ENCODE assay signal across 8 cellular contexts in genomic region chr3:33798113-33798417, GRCh38. TPM values are rescaled to one million over a fixed set of nuclear protein-coding genes. Genes with fewer than 3 reads are reported as not detected.
DNase-seq lines count a peak whose midpoint lies in the region; ATAC-seq lines count a peak whose summit lies in the region.

No MANE protein-coding gene starts in this region.

- H3K27ac Mint-ChIP-seq in activated T-helper 17 cell treated with anti-CD3 and anti-CD28 coated beads, Interleukin-2, amount 50 U/mL, for 72 hours: peak overlapping the region; percentile 95

- peak overlapping the region; percentile 98 for H3K4me3 Mint-ChIP-seq in activated T-cell treated with anti-CD3 and anti-CD28 coated beads, Interleukin-2, amount 50 U/mL, for 4 hours
- H3K4me3 Mint-ChIP-seq in activated T-helper 17 cell treated with anti-CD3 and anti-CD28 coated beads, Interleukin-2, amount 50 U/mL, for 72 hours: peak overlapping the region; percentile 95

- DNase-seq in activated T-cell treated with anti-CD3 and anti-CD28 coated beads, Interleukin-2, amount 50 U/mL, for 4 hours: no peak
- DNase-seq in activated T-cell treated with anti-CD3 and anti-CD28 coated beads, Interleukin-2, amount 50 U/mL, for 48 hours: no peak
- DNase-seq in RPMI8226 (no peak), NCI-H1105 treated with DMSO at 0.1 percent for 48 hours (lab: John Stamatoyannopoulos, UW) (no peak)

- ATAC-seq in activated T-cell treated with anti-CD3 and anti-CD28 coated beads, Interleukin-2, amount 50 U/mL, for 4 hours: peak; percentile 63 to 67
- peak; percentile 21 for ATAC-seq in HG03060 (IDR thresholded peaks at IDR 0.05; ENCODE audit: low read depth, unreplicated experiment)
- peak; percentile 61 for ATAC-seq in activated T-helper 17 cell treated with anti-CD3 and anti-CD28 coated beads, Interleukin-2, amount 50 U/mL, for 72 hours (replicated peaks)

- H3K4me1 Mint-ChIP-seq in activated T-cell treated with anti-CD3 and anti-CD28 coated beads, Interleukin-2, amount 50 U/mL, for 4 hours (ENCODE audit: low read depth): peaks cover 43% of the 10 kb centered on the region
- H3K4me1 Mint-ChIP-seq in activated T-helper 17 cell treated with anti-CD3 and anti-CD28 coated beads, Interleukin-2, amount 50 U/mL, for 72 hours: peaks cover 23% of the 10 kb centered on the region

- peak overlapping the region; percentile 100 for H3K4me3 ChIP-seq in iPS-18c (ENCODE audit: insufficient read depth, low read depth, low read length)
- peak overlapping the region; percentile 86 to 98 (median 97) for H3K4me3 ChIP-seq in subcutaneous abdominal adipose tissue (ENCODE audit: low read depth in 1 of 5, low read length in 5 of 5)

- H3K36me3 ChIP-seq in subcutaneous abdominal adipose tissue (ENCODE audit: control insufficient read depth in 5 of 5, insufficient read depth in 5 of 5, low read length in 5 of 5): peaks cover 0 to 4% (median 2%) of the 10 kb centered on the region in 5 donors

- peak overlapping the region; percentile 98 for H3K27ac ChIP-seq in subcutaneous abdominal adipose tissue (ENCODE audit: low read depth, low read length)

- H3K4me1 ChIP-seq in subcutaneous abdominal adipose tissue (ENCODE audit: control insufficient read depth in 5 of 5, insufficient read depth in 5 of 5, low read length in 5 of 5): peaks cover 0 to 40% (median 37%) of the 10 kb centered on the region in 5 donors

- peak overlapping the region; percentile 87 to 97 (median 91) for H3K9ac ChIP-seq in subcutaneous abdominal adipose tissue (ENCODE audit: low read length in 5 of 5)

- no peaks in the 10 kb centered on the region for H3K9me3 ChIP-seq in iPS-18c (ENCODE audit: control insufficient read depth, insufficient read depth, low read length)
- H3K9me3 ChIP-seq in subcutaneous abdominal adipose tissue (ENCODE audit: control insufficient read depth in 5 of 5, low read length in 5 of 5): no peaks in the 10 kb centered on the region

- H3K27me3 ChIP-seq in subcutaneous abdominal adipose tissue (ENCODE audit: control insufficient read depth in 5 of 5, insufficient read depth in 4 of 5, low read length in 5 of 5): no peaks in the 10 kb centered on the region

- H3K36me3 Mint-ChIP-seq in activated T-cell treated with anti-CD3 and anti-CD28 coated beads, Interleukin-2, amount 50 U/mL, for 4 hours (ENCODE audit: insufficient read depth): peaks cover 5% of the 10 kb centered on the region
- H3K36me3 Mint-ChIP-seq in activated T-helper 17 cell treated with anti-CD3 and anti-CD28 coated beads, Interleukin-2, amount 50 U/mL, for 72 hours (ENCODE audit: low read depth): peaks cover 38% of the 10 kb centered on the region

- no peaks in the 10 kb centered on the region for H3K9me3 Mint-ChIP-seq in activated T-cell treated with anti-CD3 and anti-CD28 coated beads, Interleukin-2, amount 50 U/mL, for 4 hours
- no peaks in the 10 kb centered on the region for H3K9me3 Mint-ChIP-seq in activated T-helper 17 cell treated with anti-CD3 and anti-CD28 coated beads, Interleukin-2, amount 50 U/mL, for 72 hours

- H3K27me3 Mint-ChIP-seq in activated T-cell treated with anti-CD3 and anti-CD28 coated beads, Interleukin-2, amount 50 U/mL, for 4 hours (ENCODE audit: low read depth): no peaks in the 10 kb centered on the region
- no peaks in the 10 kb centered on the region for H3K27me3 Mint-ChIP-seq in activated T-helper 17 cell treated with anti-CD3 and anti-CD28 coated beads, Interleukin-2, amount 50 U/mL, for 72 hours

RNA-seq across cellular contexts. Expression of gene PDCD6IP, which starts 0.4 kb away (rescaled TPM):
- 100 to 1,000 TPM; 167 to 177 (median 172) TPM for total RNA-seq in activated T-cell treated with anti-CD3 and anti-CD28 coated beads, Interleukin-2, amount 50 U/mL, for 4 hours
- 100 to 1,000 TPM; 199 to 209 TPM for total RNA-seq in activated T-helper 17 cell treated with anti-CD3 and anti-CD28 coated beads, Interleukin-2, amount 50 U/mL, for 72 hours
